In the genomic region with DNA sequence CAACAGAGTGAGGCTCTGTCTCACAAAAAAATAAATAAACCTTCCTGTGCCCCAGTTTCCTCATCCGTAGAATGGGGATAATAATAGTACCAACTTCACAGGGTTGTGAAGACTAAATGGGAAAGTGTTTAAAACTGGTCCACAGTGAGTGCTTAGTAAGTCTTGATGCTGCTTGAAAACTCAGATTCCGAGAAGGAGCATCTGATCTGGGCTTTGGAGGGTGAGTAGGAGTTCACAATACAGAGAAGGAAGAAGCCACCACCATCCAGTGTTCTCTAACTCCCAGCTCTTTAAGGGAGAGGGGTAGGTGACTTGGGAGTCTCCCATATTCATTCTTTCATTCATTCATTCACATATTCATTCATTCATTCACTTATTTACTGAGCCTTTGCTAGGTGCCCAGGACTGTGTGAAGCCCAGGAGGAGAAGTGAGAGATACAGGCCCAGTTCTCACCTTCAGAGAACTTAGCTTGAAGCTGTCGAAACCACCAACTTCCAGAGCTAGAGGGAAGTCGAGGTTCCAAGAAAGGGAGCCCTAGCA, we compare ENCODE assay signal across 20 cellular contexts. TPM values are rescaled to one million over a fixed set of nuclear protein-coding genes. Genes with fewer than 3 reads are reported as not detected.
DNase-seq lines count a peak whose midpoint lies in the region; ATAC-seq, FAIRE-seq and TF ChIP-seq lines count a peak whose summit lies in the region.
"Had no signal": no experiment of that assay in that cellular context is flagged by ENCODE, and none has a peak within 500 bp of the region (broad histone marks: within the 10 kb centered on the region; RNA-seq: fewer than 3 reads in every experiment).

No MANE protein-coding gene starts in this region.

- H3K27me3 ChIP-seq in neural progenitor cell = no peaks in the 10 kb centered on the region
- H3K27me3 ChIP-seq: SJSA1 had no signal

- TF ChIP-seq CTCF in neural progenitor cell (IDR thresholded peaks at IDR 0.05) = no peak

- H3K4me3 ChIP-seq in neural progenitor cell = no peak overlapping the region
- H3K4me3 ChIP-seq: esophagus squamous epithelium, heart left ventricle, mucosa of descending colon, SJSA1 had no signal

- H3K27ac Mint-ChIP-seq in activated naive CD4-positive, alpha-beta T cell treated with anti-CD3 and anti-CD28 coated beads, Interleukin-2, amount 50 U/mL, for 72 hours = peak overlapping the region; percentile 89 to 97
- peak overlapping the region; percentile 12 for H3K27ac Mint-ChIP-seq in neural progenitor cell

- no peak for ATAC-seq in activated naive CD4-positive, alpha-beta T cell treated with anti-CD3 and anti-CD28 coated beads, Interleukin-2, amount 50 U/mL, for 72 hours
- no peak for ATAC-seq in GM21529 (IDR thresholded peaks at IDR 0.05; ENCODE audit: unreplicated experiment)
- ATAC-seq in HG03469 (IDR thresholded peaks at IDR 0.05; ENCODE audit: unreplicated experiment) = no peak

- DNase-seq in SKM-1 treated with dmso at 0.1 percent for 144 hours (lab: John Stamatoyannopoulos, UW; ENCODE audit: unreplicated experiment) = peak; percentile 62
- DNase-seq in SKM-1 (lab: John Stamatoyannopoulos, UW; ENCODE audit: unreplicated experiment) = no peak
- no peak for DNase-seq in GM19239 (ENCODE audit: insufficient read length, low spot score)
- DNase-seq in activated naive CD4-positive, alpha-beta T cell treated with anti-CD3 and anti-CD28 coated beads, Interleukin-2, amount 50 U/mL, for 72 hours (ENCODE audit: low spot score in 2 of 2) = no peak
- DNase-seq in neural progenitor cell (ENCODE audit: low spot score) = no peak
- DNase-seq in NCI-H1694 (lab: John Stamatoyannopoulos, UW) = no peak
- DNase-seq: COR-L47, cortex of kidney, esophagus squamous epithelium, Karpas-422, mucosa of descending colon, NCI-H146, NCI-H446 treated with DMSO at 0.1 percent for 48 hours, small intestine had no signal

- peaks cover 13% of the 10 kb centered on the region for H3K27me3 Mint-ChIP-seq in neural progenitor cell (ENCODE audit: insufficient read depth, low read depth)

- peaks cover 19% of the 10 kb centered on the region for H3K4me1 Mint-ChIP-seq in neural progenitor cell

- peaks cover 16% of the 10 kb centered on the region for H3F3A ChIP-seq in neural progenitor cell (ENCODE audit: low read depth)

- no peak overlapping the region for H3K4me2 ChIP-seq in neural progenitor cell

- no peaks in the 10 kb centered on the region for H4K20me1 ChIP-seq in neural progenitor cell (ENCODE audit: low read depth)

- H3K36me3 Mint-ChIP-seq in activated naive CD4-positive, alpha-beta T cell treated with anti-CD3 and anti-CD28 coated beads, Interleukin-2, amount 50 U/mL, for 72 hours = peaks cover 11 to 35% of the 10 kb centered on the region in 2 donors
- no peaks in the 10 kb centered on the region for H3K36me3 Mint-ChIP-seq in neural progenitor cell

- H2AFZ ChIP-seq in neural progenitor cell (replicated peaks) = no peak overlapping the region

- H3K4me3 Mint-ChIP-seq in neural progenitor cell = no peak overlapping the region

- H3K4me1 ChIP-seq in neural progenitor cell = peaks cover 15% of the 10 kb centered on the region

- H3K79me2 ChIP-seq in neural progenitor cell (ENCODE audit: low read depth) = no peaks in the 10 kb centered on the region

- H3K9ac ChIP-seq in neural progenitor cell = no peak overlapping the region

- H3K9me3 Mint-ChIP-seq in activated naive CD4-positive, alpha-beta T cell treated with anti-CD3 and anti-CD28 coated beads, Interleukin-2, amount 50 U/mL, for 72 hours = no peaks in the 10 kb centered on the region
- H3K9me3 Mint-ChIP-seq in neural progenitor cell = no peaks in the 10 kb centered on the region

- peak; percentile 68 for FAIRE-seq in GM19239 (lab: Jason Lieb, UNC)
- FAIRE-seq: A204.1, G401.6, small intestine had no signal

- H3K9me3 ChIP-seq in neural progenitor cell (ENCODE audit: low read depth) = no peaks in the 10 kb centered on the region
- H3K9me3 ChIP-seq: esophagus squamous epithelium, heart left ventricle, mucosa of descending colon, SJSA1 had no signal

- no peak overlapping the region for H3K27ac ChIP-seq in neural progenitor cell
- H3K27ac ChIP-seq: SJSA1 had no signal

- no peaks in the 10 kb centered on the region for H3K36me3 ChIP-seq in neural progenitor cell
- H3K36me3 ChIP-seq: esophagus squamous epithelium, SJSA1 had no signal

RNA-seq across cellular contexts. Expression of gene CYTH4, which starts 17.7 kb away (rescaled TPM):
- 10 to 100 TPM; 60.7 to 69.7 TPM for total RNA-seq in activated naive CD4-positive, alpha-beta T cell treated with anti-CD3 and anti-CD28 coated beads, Interleukin-2, amount 50 U/mL, for 72 hours
- total RNA-seq in neural progenitor cell (ENCODE audit: low replicate concordance) = not detected in 2 replicates

RNA-seq across cellular contexts. Expression of gene RAC2, which starts 56.0 kb away (rescaled TPM):
- 100 to 1,000 TPM; 655 to 769 TPM for total RNA-seq in activated naive CD4-positive, alpha-beta T cell treated with anti-CD3 and anti-CD28 coated beads, Interleukin-2, amount 50 U/mL, for 72 hours
- total RNA-seq in neural progenitor cell (ENCODE audit: low replicate concordance) = 1.7 and 2.1 TPM in 2 replicates

Comparison
In these comparisons a context has a peak if more than half of its experiments do, and no peak if none do; other contexts are left out.
1. RNA of gene CYTH4, which starts 17.7 kb away (total RNA-seq): 60.7 to 69.7 TPM in activated naive CD4-positive, alpha-beta T cell treated with anti-CD3 and anti-CD28 coated beads, Interleukin-2, amount 50 U/mL, for 72 hours; not detected in neural progenitor cell; every median in the first group is over 10 times any median in the second.
2. RNA of gene RAC2, which starts 56.0 kb away (total RNA-seq): 655 to 769 TPM in activated naive CD4-positive, alpha-beta T cell treated with anti-CD3 and anti-CD28 coated beads, Interleukin-2, amount 50 U/mL, for 72 hours; 1.7 to 2.1 TPM in neural progenitor cell; every median in the first group is over 100 times any median in the second.